In genomic region chr6:14396826-14397517, GRCh38 we compare ENCODE assay signal across 1 cellular context.
TF ChIP-seq lines count a peak whose summit lies in the region.

No MANE protein-coding gene starts in this region.

TF ChIP-seq in WTC11, 78 proteins besides CTCF, POLR2A, EP300 and RAD21 (continued from another document):
- TF ChIP-seq FOXP4 (CRISPR knock-in tag; IDR thresholded peaks at IDR 0.05) (peak; percentile 71; the same call in 1 of the 2 replicates), JAZF1 (CRISPR knock-in tag; IDR thresholded peaks at IDR 0.05) (no peak), ZNF263 (CRISPR knock-in tag; IDR thresholded peaks at IDR 0.05; ENCODE audit: low read depth) (no peak), CBFB (CRISPR knock-in tag; IDR thresholded peaks at IDR 0.05; ENCODE audit: low read depth) (0 out of 2 replicates have a peak, but pooled peaks have one; percentile 57), GABPB1 (CRISPR knock-in tag; IDR thresholded peaks at IDR 0.05) (no peak), CREM (CRISPR knock-in tag; IDR thresholded peaks at IDR 0.05) (peak; percentile 36; the same call in 1 of the 2 replicates), SMAD3 (CRISPR knock-in tag; IDR thresholded peaks at IDR 0.05; ENCODE audit: borderline replicate concordance) (peak; percentile 61; the same call in 1 of the 2 replicates), NFYB (CRISPR knock-in tag; conservative IDR thresholded peaks at IDR 0.05; ENCODE audit: low read depth) (no peak), ERG (CRISPR knock-in tag; IDR thresholded peaks at IDR 0.05) (no peak), ESRRA (CRISPR knock-in tag; IDR thresholded peaks at IDR 0.05; ENCODE audit: borderline replicate concordance) (no peak), ZNF219 (CRISPR knock-in tag; IDR thresholded peaks at IDR 0.05; ENCODE audit: borderline replicate concordance) (0 out of 2 replicates have a peak, but pooled peaks have one; percentile 52), ZMAT4 (CRISPR knock-in tag; IDR thresholded peaks at IDR 0.05) (no peak), ETV6 (CRISPR knock-in tag; IDR thresholded peaks at IDR 0.05) (peak; percentile 94), NFE2L1 (CRISPR knock-in tag; IDR thresholded peaks at IDR 0.05) (no peak), SP1 (CRISPR knock-in tag; conservative IDR thresholded peaks at IDR 0.05) (0 out of 2 replicates have a peak, but pooled peaks have one; percentile 41), FOXP1 (CRISPR knock-in tag; IDR thresholded peaks at IDR 0.05; ENCODE audit: borderline replicate concordance) (peak; percentile 57; the same call in 1 of the 2 replicates), GTF2I (CRISPR knock-in tag; conservative IDR thresholded peaks at IDR 0.05) (no peak), OVOL2 (CRISPR knock-in tag; IDR thresholded peaks at IDR 0.05; ENCODE audit: borderline replicate concordance) (no peak), ZNF423 (CRISPR knock-in tag; IDR thresholded peaks at IDR 0.05) (peak; percentile 24; the same call in 1 of the 2 replicates), MAX (CRISPR knock-in tag; IDR thresholded peaks at IDR 0.05) (peak; percentile 86), HMGXB4 (CRISPR knock-in tag; IDR thresholded peaks at IDR 0.05) (peak; percentile 28; the same call in 1 of the 2 replicates), ATF1 (CRISPR knock-in tag; IDR thresholded peaks at IDR 0.05) (no peak)
